8 cellular contexts compared by ENCODE assay signal in the genomic region with DNA sequence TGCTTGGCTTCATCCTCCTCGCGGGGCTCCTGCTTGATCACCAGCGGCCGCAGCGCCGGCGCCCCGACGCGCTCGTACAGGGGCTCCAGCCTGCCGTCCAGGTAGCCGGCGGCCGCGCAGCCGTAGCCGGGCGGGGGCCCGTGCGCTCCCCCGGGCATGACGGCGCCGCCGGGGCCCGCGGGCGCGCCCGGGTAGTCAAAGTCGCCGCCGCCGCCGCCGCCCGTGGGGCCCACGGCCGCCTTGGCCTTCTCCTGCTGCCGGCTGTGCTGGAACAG. TPM values are rescaled to one million over a fixed set of nuclear protein-coding genes. Genes with fewer than 3 reads are reported as not detected.
A peak's percentile ranks its signal among the peaks of the same experiment; 100 is the strongest.
DNase-seq lines count a peak whose midpoint lies in the region; ATAC-seq and TF ChIP-seq lines count a peak whose summit lies in the region.

No MANE protein-coding gene starts in this region.

- no peaks in the 10 kb centered on the region for H3K79me2 ChIP-seq in DOHH2 (ENCODE audit: control insufficient read depth, low read length)

- H4K20me1 ChIP-seq in DOHH2 (ENCODE audit: control insufficient read depth, insufficient read depth, low read depth, low read length), result no peaks in the 10 kb centered on the region

- H3K4me2 ChIP-seq in DOHH2 (ENCODE audit: low read length), result peak overlapping the region; percentile 30; the same call in 1 of the 2 replicates

- H3K9me2 ChIP-seq in DOHH2 (replicated peaks; ENCODE audit: control insufficient read depth, low read length), result no peaks in the 10 kb centered on the region

- H3K27me3 ChIP-seq in DOHH2 (ENCODE audit: control insufficient read depth, low read length) (no peaks in the 10 kb centered on the region), Peyer's patch (no peaks in the 10 kb centered on the region), iPS DF 6.9 (ENCODE audit: control insufficient read depth, insufficient read depth, low read length) (peaks cover 23% of the 10 kb centered on the region), gastrocnemius medialis (no peaks in the 10 kb centered on the region)

- CTCF ChIA-PET in HEK293T (lab: Yijun Ruan, JAX), result no interaction called here

- in situ Hi-C loops in gastrocnemius medialis (cut with MboI; ENCODE audit: low sequenced_read_pairs in 4 of 4), result loop anchor here in 1 of 4 donors (10.0 kb wide), 1 partner anchor 83 kb away; no protein-coding TSS in a partner anchor

- H3K36me3 ChIP-seq in DOHH2 (ENCODE audit: control insufficient read depth, low read length) (no peaks in the 10 kb centered on the region), Peyer's patch (no peaks in the 10 kb centered on the region), iPS DF 6.9 (ENCODE audit: control insufficient read depth, insufficient read depth, low read length) (no peaks in the 10 kb centered on the region; the same call in 1 of the 2 replicates), gastrocnemius medialis (no peaks in the 10 kb centered on the region)

- H3K4me1 ChIP-seq in DOHH2 (ENCODE audit: control insufficient read depth, low read length) (no peaks in the 10 kb centered on the region), Peyer's patch (peaks cover 0 to 24% (median 11%) of the 10 kb centered on the region in 4 donors), iPS DF 6.9 (ENCODE audit: control insufficient read depth, insufficient read depth, low read length) (peaks cover 4% of the 10 kb centered on the region), gastrocnemius medialis (peaks cover 24 to 34% of the 10 kb centered on the region in 2 donors)

- H3F3A ChIP-seq in DOHH2 (ENCODE audit: control insufficient read depth, insufficient read depth), result no peaks in the 10 kb centered on the region

- ATAC-seq in gastrocnemius medialis, result peak; percentile 1
- no peak for ATAC-seq in GM19035 (IDR thresholded peaks at IDR 0.05; ENCODE audit: unreplicated experiment)
- ATAC-seq in GM21360 (IDR thresholded peaks at IDR 0.05; ENCODE audit: unreplicated experiment), result no peak

- H3K9me3 ChIP-seq in DOHH2 (ENCODE audit: control insufficient read depth, insufficient read depth, low read length) (no peaks in the 10 kb centered on the region), Peyer's patch (no peaks in the 10 kb centered on the region), iPS DF 6.9 (ENCODE audit: control insufficient read depth, insufficient read depth, low read length) (no peaks in the 10 kb centered on the region), gastrocnemius medialis (no peaks in the 10 kb centered on the region)

- no peak for TF ChIP-seq POLR2A in Peyer's patch (IDR thresholded peaks at IDR 0.05)
- no peak for TF ChIP-seq POLR2A in gastrocnemius medialis (IDR thresholded peaks at IDR 0.05)

- H3K27ac ChIP-seq in DOHH2 (ENCODE audit: low read depth, low read length) (no peak overlapping the region), Peyer's patch (peak overlapping the region; percentile 58 to 92 (median 82)), iPS DF 6.9 (ENCODE audit: low read length) (no peak overlapping the region), gastrocnemius medialis (peak overlapping the region; percentile 87 to 99 (median 90))

- no peak for TF ChIP-seq CTCF in DOHH2 (IDR thresholded peaks at IDR 0.05; ENCODE audit: low read depth, low read length, poor library complexity, severe bottlenecking)
- TF ChIP-seq CTCF in Peyer's patch (IDR thresholded peaks at IDR 0.05), result no peak
- TF ChIP-seq CTCF in gastrocnemius medialis (IDR thresholded peaks at IDR 0.05 in 4 of 5, conservative IDR thresholded peaks at IDR 0.05 in 1 of 5), result no peak

- 0 out of 2 replicates have a peak overlapping the region, but pooled peaks have one; percentile 27 for H3K4me3 ChIP-seq in DOHH2 (ENCODE audit: low read length)
- H3K4me3 ChIP-seq in Peyer's patch, result peak overlapping the region; percentile 67 to 93 (median 70)
- H3K4me3 ChIP-seq in iPS DF 6.9 (ENCODE audit: low read length), result peak overlapping the region; percentile 39; the same call in 1 of the 2 replicates
- H3K4me3 ChIP-seq in gastrocnemius medialis, result peak overlapping the region; percentile 52 to 88 (median 80)

- no peak for DNase-seq in Peyer's patch
- no peak for DNase-seq in iPS DF 6.9 (ENCODE audit: low read depth, low spot score)
- no peak for DNase-seq in gastrocnemius medialis
- DNase-seq in NCI-H446 (lab: John Stamatoyannopoulos, UW), result no peak
- no peak for DNase-seq in HEK293T (ENCODE audit: extremely low spot score)

- POLR2A ChIA-PET in HEK293T (lab: Yijun Ruan, JAX), result interaction anchor here (2.2 to 2.9 kb wide), 4 partner anchors 17 to 76 kb away, joined by 6 to 37 read pairs (median 11); a partner anchor contains a TSS

- WGBS in iPS DF 6.9 (ENCODE audit: insufficient coverage, insufficient read length), result no CpG with 5 or more reads among the region's 41 CpGs

- intact Hi-C loops in gastrocnemius medialis (cut with DNase I; ENCODE audit: low total_unique reads), result loop anchor here (1.0 to 10.0 kb wide), 7 partner anchors 60 to 947 kb away; a partner anchor contains a TSS

TF ChIP-seq in HEK293T, 16 proteins besides CTCF, POLR2A, EP300 and RAD21:
- TF ChIP-seq ELF4 (IDR thresholded peaks at IDR 0.05) (no peak), FOXM1 (IDR thresholded peaks at IDR 0.05; ENCODE audit: borderline replicate concordance) (no peak), BHLHE40 (IDR thresholded peaks at IDR 0.05; ENCODE audit: borderline replicate concordance) (no peak), TARDBP (IDR thresholded peaks at IDR 0.05) (no peak), FOXA1 (IDR thresholded peaks at IDR 0.05) (no peak), ZNF384 (IDR thresholded peaks at IDR 0.05) (no peak), ARNT (IDR thresholded peaks at IDR 0.05) (no peak), NFRKB (IDR thresholded peaks at IDR 0.05) (no peak), SUZ12 (IDR thresholded peaks at IDR 0.05) (no peak), SP1 (IDR thresholded peaks at IDR 0.05) (no peak), L3MBTL2 (conservative IDR thresholded peaks at IDR 0.05) (no peak), LEF1 (IDR thresholded peaks at IDR 0.05; ENCODE audit: borderline replicate concordance) (no peak), FOXK2 (IDR thresholded peaks at IDR 0.05) (no peak), HDGF (IDR thresholded peaks at IDR 0.05; ENCODE audit: borderline replicate concordance) (no peak), CTBP1 (IDR thresholded peaks at IDR 0.05; ENCODE audit: borderline replicate concordance) (no peak)
- TF ChIP-seq, protein P1, sequence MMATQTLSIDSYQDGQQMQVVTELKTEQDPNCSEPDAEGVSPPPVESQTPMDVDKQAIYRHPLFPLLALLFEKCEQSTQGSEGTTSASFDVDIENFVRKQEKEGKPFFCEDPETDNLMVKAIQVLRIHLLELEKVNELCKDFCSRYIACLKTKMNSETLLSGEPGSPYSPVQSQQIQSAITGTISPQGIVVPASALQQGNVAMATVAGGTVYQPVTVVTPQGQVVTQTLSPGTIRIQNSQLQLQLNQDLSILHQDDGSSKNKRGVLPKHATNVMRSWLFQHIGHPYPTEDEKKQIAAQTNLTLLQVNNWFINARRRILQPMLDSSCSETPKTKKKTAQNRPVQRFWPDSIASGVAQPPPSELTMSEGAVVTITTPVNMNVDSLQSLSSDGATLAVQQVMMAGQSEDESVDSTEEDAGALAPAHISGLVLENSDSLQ (IDR thresholded peaks at IDR 0.05), result no peak

RNA-seq across cellular contexts. Expression of a gene that starts 0.5 kb away (rescaled TPM):
- total RNA-seq in Peyer's patch (100 to 1,000 TPM in 1 of 4 donors, 10 to 100 TPM in 3; 36.3 to 160 (median 89.2) TPM), gastrocnemius medialis (10 to 100 TPM; 11.9 to 29.9 (median 25.5) TPM)

Comparison
In these comparisons a context has a peak if more than half of its experiments do, and no peak if none do; other contexts are left out.
1. H3K27ac ChIP-seq: peak in Peyer's patch (4 of 4) and gastrocnemius medialis (4 of 4); none in DOHH2 (single experiment) and iPS DF 6.9 (single experiment).
2. H3K4me3 ChIP-seq: peak in every context shown above with its lines; median percentile 80 in gastrocnemius medialis; 70 in Peyer's patch; 39 in iPS DF 6.9; 27 in DOHH2.
3. ATAC-seq: peak in gastrocnemius medialis (2 of 2); none in GM19035 (single experiment) and GM21360 (single experiment).